9 cellular contexts compared by ENCODE assay signal in the genomic region with DNA sequence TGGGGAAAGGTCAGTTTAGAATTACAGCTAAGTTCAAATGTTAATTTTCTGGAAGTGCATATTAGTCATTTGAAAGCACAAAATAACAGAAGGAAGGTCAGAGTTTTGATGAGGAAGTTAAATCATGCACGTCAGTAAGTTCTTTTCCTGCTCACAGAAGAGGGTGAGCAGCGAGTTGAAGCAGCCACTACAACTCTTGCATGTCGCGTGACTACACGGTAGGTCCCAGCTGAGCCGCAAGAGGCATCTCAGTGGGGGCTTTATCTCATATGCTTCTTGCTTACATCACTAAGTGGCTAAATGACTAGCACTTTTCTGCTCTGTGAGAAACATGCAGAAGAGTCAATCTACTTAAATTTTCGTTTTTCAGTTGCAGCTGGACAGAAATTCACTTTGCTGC. TPM values are rescaled to one million over a fixed set of nuclear protein-coding genes. Genes with fewer than 3 reads are reported as not detected.
DNase-seq lines count a peak whose midpoint lies in the region; ATAC-seq and TF ChIP-seq lines count a peak whose summit lies in the region.
"Had no signal": no experiment of that assay in that cellular context is flagged by ENCODE, and none has a peak within 500 bp of the region (broad histone marks: within the 10 kb centered on the region; RNA-seq: fewer than 3 reads in every experiment).

No MANE protein-coding gene starts in this region.

- peak; percentile 77 for ATAC-seq in GM21526 (IDR thresholded peaks at IDR 0.05; ENCODE audit: low FRiP score, unreplicated experiment)

- H3K4me3 Mint-ChIP-seq in activated naive CD8-positive, alpha-beta T cell treated with anti-CD3 and anti-CD28 coated beads for 36 hours = peak overlapping the region; percentile 47

- peak overlapping the region; percentile 74 for H3K27ac Mint-ChIP-seq in activated naive CD8-positive, alpha-beta T cell treated with anti-CD3 and anti-CD28 coated beads for 36 hours

- peaks cover 3% of the 10 kb centered on the region for H3K27me3 Mint-ChIP-seq in activated naive CD8-positive, alpha-beta T cell treated with anti-CD3 and anti-CD28 coated beads for 36 hours

- H3K4me1 Mint-ChIP-seq in activated naive CD8-positive, alpha-beta T cell treated with anti-CD3 and anti-CD28 coated beads for 36 hours = peaks cover 20% of the 10 kb centered on the region

- no peaks in the 10 kb centered on the region for H3K9me3 Mint-ChIP-seq in activated naive CD8-positive, alpha-beta T cell treated with anti-CD3 and anti-CD28 coated beads for 36 hours

- H3K36me3 Mint-ChIP-seq in activated naive CD8-positive, alpha-beta T cell treated with anti-CD3 and anti-CD28 coated beads for 36 hours = no peaks in the 10 kb centered on the region

- in situ Hi-C loops in KBM-7 (cut with MboI; ENCODE audit: low pct_unique_long_range_greater_than_20kb, low sequenced_read_pairs) = no loop called here

- TF ChIP-seq POLR2A in GM15510 (IDR thresholded peaks at IDR 0.05; ENCODE audit: borderline replicate concordance, extremely low read depth, insufficient read length) = peak; percentile 33

- DNase-seq in KBM-7 (peak; percentile 82), NCI-H187 treated with DMSO at 0.1 percent for 48 hours (lab: John Stamatoyannopoulos, UW) (no peak)
- peak; percentile 55 for DNase-seq in activated naive CD8-positive, alpha-beta T cell treated with anti-CD3 and anti-CD28 coated beads for 36 hours
- DNase-seq in stimulated activated CD4-positive, alpha-beta T cell treated with anti-CD3 and anti-CD28 coated beads, Interleukin-1b, Interleukin-23, amount 100 ng/mL, for 48 hours = peak; percentile 73
- no peak for DNase-seq in NK-92 treated with Interleukin-12 subunit alpha and Interleukin-12 subunit beta, amount 100 ng/mL, for 24 hours (lab: John Stamatoyannopoulos, UW)
- no peak for DNase-seq in central memory CD4-positive, alpha-beta T cell

RNA-seq across cellular contexts. Expression of a gene that starts 21.3 kb away (rescaled TPM):
- total RNA-seq in activated naive CD8-positive, alpha-beta T cell treated with anti-CD3 and anti-CD28 coated beads for 36 hours = 10 to 100 TPM; 63.3 to 64.2 TPM

RNA-seq across cellular contexts. Expression of a gene that starts 33.9 kb away (rescaled TPM):
- total RNA-seq in activated naive CD8-positive, alpha-beta T cell treated with anti-CD3 and anti-CD28 coated beads for 36 hours = not detected
- total RNA-seq: fibroblast of lung had no signal

Comparison
In these comparisons a context has a peak if more than half of its experiments do, and no peak if none do; other contexts are left out.
1. DNase-seq: peak in KBM-7 (single experiment), activated naive CD8-positive, alpha-beta T cell treated with anti-CD3 and anti-CD28 coated beads for 36 hours (single experiment) and stimulated activated CD4-positive, alpha-beta T cell treated with anti-CD3 and anti-CD28 coated beads, Interleukin-1b, Interleukin-23, amount 100 ng/mL, for 48 hours (single experiment); none in NK-92 treated with Interleukin-12 subunit alpha and Interleukin-12 subunit beta, amount 100 ng/mL, for 24 hours (single experiment), central memory CD4-positive, alpha-beta T cell (single experiment) and NCI-H187 treated with DMSO at 0.1 percent for 48 hours (single experiment).